ENCODE assay signal across 9 cellular contexts in genomic region chr16:67560827-67561342, GRCh38. TPM values are rescaled to one million over a fixed set of nuclear protein-coding genes. Genes with fewer than 3 reads are reported as not detected.
DNase-seq lines count a peak whose midpoint lies in the region; ATAC-seq and TF ChIP-seq lines count a peak whose summit lies in the region.
"Had no signal": no experiment of that assay in that cellular context is flagged by ENCODE, and none has a peak within 500 bp of the region (broad histone marks: within the 10 kb centered on the region; RNA-seq: fewer than 3 reads in every experiment).

No MANE protein-coding gene starts in this region.

- peaks cover 23% of the 10 kb centered on the region for H3K36me3 Mint-ChIP-seq in stimulated activated naive CD8-positive, alpha-beta T cell treated with anti-CD3 and anti-CD28 coated beads, Interleukin-15, Interleukin-2, amounts not matched to agents 100 ng/mL and 50 ng/mL, for 24 hours (ENCODE audit: low read depth)
- H3K36me3 Mint-ChIP-seq in activated naive CD8-positive, alpha-beta T cell = peaks cover 2% of the 10 kb centered on the region

- peak overlapping the region; percentile 88 for H3K4me3 Mint-ChIP-seq in stimulated activated naive CD8-positive, alpha-beta T cell treated with anti-CD3 and anti-CD28 coated beads, Interleukin-15, Interleukin-2, amounts not matched to agents 100 ng/mL and 50 ng/mL, for 24 hours
- peak overlapping the region; percentile 88 for H3K4me3 Mint-ChIP-seq in activated naive CD8-positive, alpha-beta T cell

- H3K27me3 ChIP-seq in testis = no peaks in the 10 kb centered on the region

- no peak for TF ChIP-seq CTCF in testis (IDR thresholded peaks at IDR 0.05)

- ATAC-seq in stimulated activated naive CD8-positive, alpha-beta T cell treated with anti-CD3 and anti-CD28 coated beads, Interleukin-15, Interleukin-2, amounts not matched to agents 100 U/mL and 50 U/mL, for 24 hours = no peak
- ATAC-seq in GM21423 (IDR thresholded peaks at IDR 0.05; ENCODE audit: unreplicated experiment) = no peak

- no peak overlapping the region for H3K27ac ChIP-seq in mesodermal cell (ENCODE audit: low read depth, low read length, severe bottlenecking)
- peak overlapping the region in 1 of 2 donors; percentile 99 for H3K27ac ChIP-seq in testis

- H3K9me3 Mint-ChIP-seq in stimulated activated naive CD8-positive, alpha-beta T cell treated with anti-CD3 and anti-CD28 coated beads, Interleukin-15, Interleukin-2, amounts not matched to agents 100 ng/mL and 50 ng/mL, for 24 hours = no peaks in the 10 kb centered on the region
- no peaks in the 10 kb centered on the region for H3K9me3 Mint-ChIP-seq in activated naive CD8-positive, alpha-beta T cell (ENCODE audit: low read depth)

- DNase-seq in stimulated activated naive CD8-positive, alpha-beta T cell treated with anti-CD3 and anti-CD28 coated beads, Interleukin-15, Interleukin-2, amounts not matched to agents 100 U/mL and 50 U/mL, for 24 hours = no peak
- no peak for DNase-seq in HT-29 (ENCODE audit: low spot score)
- no peak for DNase-seq in testis
- DNase-seq in stimulated activated CD4-positive, alpha-beta T cell treated with anti-CD3 and anti-CD28 coated beads, Interleukin-2, amount 100 ng/mL, for 48 hours = no peak
- DNase-seq: NCI-H226 had no signal

- no peak for TF ChIP-seq POLR2A in testis (IDR thresholded peaks at IDR 0.05)

- H3K4me1 Mint-ChIP-seq in stimulated activated naive CD8-positive, alpha-beta T cell treated with anti-CD3 and anti-CD28 coated beads, Interleukin-15, Interleukin-2, amounts not matched to agents 100 ng/mL and 50 ng/mL, for 24 hours (ENCODE audit: low read depth) = peaks cover 57% of the 10 kb centered on the region
- peaks cover 46% of the 10 kb centered on the region for H3K4me1 Mint-ChIP-seq in activated naive CD8-positive, alpha-beta T cell (ENCODE audit: low read depth)

- peaks cover 2% of the 10 kb centered on the region for H3K36me3 ChIP-seq in mesodermal cell (ENCODE audit: control insufficient read depth, insufficient read depth, low read length)
- H3K36me3 ChIP-seq in testis (ENCODE audit: low read depth, missing control alignments) = no peaks in the 10 kb centered on the region

- peak overlapping the region; percentile 91 for H3K27ac Mint-ChIP-seq in stimulated activated naive CD8-positive, alpha-beta T cell treated with anti-CD3 and anti-CD28 coated beads, Interleukin-15, Interleukin-2, amounts not matched to agents 100 ng/mL and 50 ng/mL, for 24 hours
- H3K27ac Mint-ChIP-seq in activated naive CD8-positive, alpha-beta T cell = peak overlapping the region; percentile 89

- H3K4me1 ChIP-seq in mesodermal cell (ENCODE audit: control insufficient read depth, insufficient read depth, low read length, poor library complexity, severe bottlenecking) = peaks cover 6% of the 10 kb centered on the region
- peaks cover 15% of the 10 kb centered on the region for H3K4me1 ChIP-seq in testis

- no peaks in the 10 kb centered on the region for H3K27me3 Mint-ChIP-seq in stimulated activated naive CD8-positive, alpha-beta T cell treated with anti-CD3 and anti-CD28 coated beads, Interleukin-15, Interleukin-2, amounts not matched to agents 100 ng/mL and 50 ng/mL, for 24 hours
- no peaks in the 10 kb centered on the region for H3K27me3 Mint-ChIP-seq in activated naive CD8-positive, alpha-beta T cell

- no peaks in the 10 kb centered on the region for H3K9me3 ChIP-seq in mesodermal cell (ENCODE audit: control insufficient read depth, low read length)
- H3K9me3 ChIP-seq in testis = no peaks in the 10 kb centered on the region

- H3K4me3 ChIP-seq in mesodermal cell (ENCODE audit: extremely low read depth, insufficient read depth, low read length, poor library complexity, severe bottlenecking) = peak overlapping the region; percentile 92
- no peak overlapping the region for H3K4me3 ChIP-seq in testis

- intact Hi-C loops in testis (cut with DNase I; ENCODE audit: low total_unique reads) = no loop called here

- WGBS in mesodermal cell (ENCODE audit: insufficient coverage in 2 of 2), 2 experiments = 92 to 96% methylated on average over 5 to 7 of the region's 8 CpGs
- WGBS in testis, 2 donors = 60 to 68% methylated on average over 8 of the region's 8 CpGs

RNA-seq across cellular contexts. Expression of gene CTCF, which starts 1.4 kb away (rescaled TPM):
- polyA plus RNA-seq in mesodermal cell (2013, experiment 1 of 2) = 41.5 TPM
- polyA plus RNA-seq in mesodermal cell (2013, experiment 2 of 2) = 40.7 TPM
- 28.3 and 36.4 TPM in 2 replicates for total RNA-seq in HT-29 (2014; rRNA removed; shearing (Covaris generic))
- 10 to 100 TPM; 45.5 to 47.0 TPM for total RNA-seq in testis
- 25.9 TPM for polyA plus RNA-seq in testis (ENCODE audit: insufficient read depth, low read depth, low replicate concordance)

RNA-seq across cellular contexts. Expression of gene RIPOR1, which starts 32.3 kb away (rescaled TPM):
- polyA plus RNA-seq in mesodermal cell (2013, experiment 1 of 2) = 63.3 TPM
- polyA plus RNA-seq in mesodermal cell (2013, experiment 2 of 2) = 57.3 TPM
- 22.8 and 23.8 TPM in 2 replicates for total RNA-seq in HT-29 (2014; rRNA removed; shearing (Covaris generic))
- total RNA-seq in testis = 100 to 1,000 TPM in 1 of 2 donors, 10 to 100 TPM in 1; 79.4 to 109 TPM
- 36.1 TPM for polyA plus RNA-seq in testis (ENCODE audit: insufficient read depth, low read depth, low replicate concordance)
